In genomic region chr14:104393898-104394605, GRCh38 we compare ENCODE assay signal across 8 cellular contexts.
A peak's percentile ranks its signal among the peaks of the same experiment; 100 is the strongest.
DNase-seq lines count a peak whose midpoint lies in the region; ATAC-seq and TF ChIP-seq lines count a peak whose summit lies in the region.

No MANE protein-coding gene starts in this region.

- no peak for TF ChIP-seq CTCF in BE2C (IDR thresholded peaks at IDR 0.05; ENCODE audit: low read depth, low read length)
- TF ChIP-seq CTCF in SK-N-SH (IDR thresholded peaks at IDR 0.05) = no peak

- 40% methylated on average over 11 of the region's 15 CpGs for WGBS in SK-N-SH (ENCODE audit: low lambda C conversion rate)
- WGBS in neuronal stem cell (ENCODE audit: extremely low coverage in 2 of 2, insufficient read length in 2 of 2, insufficient replicate concordance in 1 of 2), 2 donors = no CpG with 5 or more reads among the region's 15 CpGs

- H3K27ac ChIP-seq in SK-N-SH (ENCODE audit: low read depth in 2 of 2, low read length in 1 of 2) (no peak overlapping the region; a peak in 1 of 4 replicates), neuronal stem cell (replicated peaks; ENCODE audit: low read length) (no peak overlapping the region)

- intact Hi-C loops in activated naive CD4-positive, alpha-beta T cell treated with anti-CD3 and anti-CD28 coated beads for 36 hours (cut with micrococcal nuclease) = no loop called here

- peak overlapping the region; percentile 93 for H2AK5ac ChIP-seq in neuronal stem cell (ENCODE audit: low read depth, low read length)

- H2BK12ac ChIP-seq in neuronal stem cell (ENCODE audit: low read length) = no peak overlapping the region

- no peak overlapping the region for H4K91ac ChIP-seq in neuronal stem cell (ENCODE audit: low read depth, low read length, poor library complexity)

- CTCF ChIA-PET in SK-N-SH (lab: Yijun Ruan, JAX) = interaction anchor here (1.0 to 2.3 kb wide), 3 partner anchors 10 to 256 kb away, joined by 5 to 8 read pairs (median 5); no protein-coding TSS in a partner anchor
- CTCF ChIA-PET in activated naive CD4-positive, alpha-beta T cell treated with anti-CD3 and anti-CD28 coated beads for 36 hours (lab: Charles Lee) = interaction anchor here (1.3 kb wide), 1 partner anchor 10 kb away, joined by 4 read pairs; no protein-coding TSS in a partner anchor

- H3K36me3 ChIP-seq in BE2C (no peaks in the 10 kb centered on the region), SK-N-SH (replicated peaks in 1 of 2; ENCODE audit: control insufficient read depth in 1 of 2, insufficient read depth in 2 of 2, low read length in 1 of 2) (no peaks in the 10 kb centered on the region), neuronal stem cell (replicated peaks in 1 of 2; ENCODE audit: control insufficient read depth in 2 of 2, insufficient read depth in 2 of 2, low read length in 2 of 2) (no peaks in the 10 kb centered on the region)

- no peaks in the 10 kb centered on the region for H3K79me2 ChIP-seq in SK-N-SH (ENCODE audit: insufficient read depth)

- ATAC-seq in GM21423 (IDR thresholded peaks at IDR 0.05; ENCODE audit: unreplicated experiment) = no peak
- no peak for ATAC-seq in HG03521 (IDR thresholded peaks at IDR 0.05; ENCODE audit: unreplicated experiment)
- ATAC-seq in HG03135 (IDR thresholded peaks at IDR 0.05; ENCODE audit: unreplicated experiment) = no peak

- peak overlapping the region; percentile 12 for H3K4me3 Mint-ChIP-seq in activated naive CD4-positive, alpha-beta T cell treated with anti-CD3 and anti-CD28 coated beads for 36 hours

- peaks cover 69% of the 10 kb centered on the region for H3K4me1 Mint-ChIP-seq in activated naive CD4-positive, alpha-beta T cell treated with anti-CD3 and anti-CD28 coated beads for 36 hours (ENCODE audit: low read depth)

- H3K9ac ChIP-seq in SK-N-SH (no peak overlapping the region), neuronal stem cell (ENCODE audit: low read depth, low read length, poor library complexity) (peak overlapping the region; percentile 38)

- DNase-seq in BE2C (peak; percentile 87), SK-N-SH (peak; percentile 80), neuronal stem cell (ENCODE audit: low spot score) (no peak), NCI-H82 (lab: John Stamatoyannopoulos, UW) (no peak)
- peak; percentile 83 for DNase-seq in activated naive CD4-positive, alpha-beta T cell treated with anti-CD3 and anti-CD28 coated beads for 36 hours

- H3K4ac ChIP-seq in neuronal stem cell (ENCODE audit: low read length) = no peak overlapping the region

- no peak overlapping the region for H2AFZ ChIP-seq in SK-N-SH (ENCODE audit: low read depth)
- no peak overlapping the region for H2AFZ ChIP-seq in neuronal stem cell (ENCODE audit: low read length)

- no peaks in the 10 kb centered on the region for H4K20me1 ChIP-seq in SK-N-SH (ENCODE audit: insufficient read depth)

- H2BK5ac ChIP-seq in neuronal stem cell (ENCODE audit: low read length) = peak overlapping the region; percentile 47

- peak overlapping the region; percentile 36 for H3K27ac Mint-ChIP-seq in activated naive CD4-positive, alpha-beta T cell treated with anti-CD3 and anti-CD28 coated beads for 36 hours

- peak overlapping the region; percentile 49 for H2BK15ac ChIP-seq in neuronal stem cell (ENCODE audit: low read length)

- H3K18ac ChIP-seq in neuronal stem cell (ENCODE audit: low read length) = peak overlapping the region; percentile 70

- no peaks in the 10 kb centered on the region for H3K27me3 ChIP-seq in BE2C
- H3K27me3 ChIP-seq in SK-N-SH (ENCODE audit: insufficient read depth) = no peaks in the 10 kb centered on the region
- peaks cover 0 to 44% (median 0%) of the 10 kb centered on the region in 3 experiments for H3K27me3 ChIP-seq in neuronal stem cell (ENCODE audit: control insufficient read depth in 3 of 3, insufficient read depth in 3 of 3, low read depth in 1 of 3, low read length in 3 of 3)

- no peak for TF ChIP-seq RAD21 in SK-N-SH (IDR thresholded peaks at IDR 0.05; ENCODE audit: low read length)

- H3K36me3 Mint-ChIP-seq in activated naive CD4-positive, alpha-beta T cell treated with anti-CD3 and anti-CD28 coated beads for 36 hours (ENCODE audit: low read depth) = peaks cover 3% of the 10 kb centered on the region

- H3K4me2 ChIP-seq in SK-N-SH (no peak overlapping the region), neuronal stem cell (ENCODE audit: insufficient read depth, low read length, poor library complexity, severe bottlenecking) (no peak overlapping the region)

- H3K4me1 ChIP-seq in BE2C (peaks cover 15% of the 10 kb centered on the region), SK-N-SH (ENCODE audit: control insufficient read depth in 1 of 2, insufficient read depth in 2 of 2, low read depth in 1 of 2, low read length in 1 of 2) (peaks cover 0 to 15% of the 10 kb centered on the region in 2 experiments; a peak in 1 of 4 replicates), neuronal stem cell (ENCODE audit: control insufficient read depth in 2 of 2, insufficient read depth in 1 of 2, low read depth in 1 of 2, low read length in 2 of 2) (no peaks in the 10 kb centered on the region)

- H3K4me3 ChIP-seq in BE2C (ENCODE audit: low read depth, low read length) (no peak overlapping the region), SK-N-SH (ENCODE audit: low read depth in 2 of 2, low read length in 1 of 2) (no peak overlapping the region), neuronal stem cell (ENCODE audit: low read length in 2 of 2) (no peak overlapping the region)

- H3K9me2 ChIP-seq in SK-N-SH = no peaks in the 10 kb centered on the region

- H3K79me1 ChIP-seq in neuronal stem cell (ENCODE audit: low read depth, low read length) = no peaks in the 10 kb centered on the region

- H3K27me3 Mint-ChIP-seq in activated naive CD4-positive, alpha-beta T cell treated with anti-CD3 and anti-CD28 coated beads for 36 hours (ENCODE audit: low read depth) = no peaks in the 10 kb centered on the region

- H2BK120ac ChIP-seq in neuronal stem cell (ENCODE audit: low read depth, low read length) = peak overlapping the region; percentile 44

- peaks cover 11% of the 10 kb centered on the region for H3K9me3 Mint-ChIP-seq in activated naive CD4-positive, alpha-beta T cell treated with anti-CD3 and anti-CD28 coated beads for 36 hours

- peak overlapping the region; percentile 75 for H3K23ac ChIP-seq in neuronal stem cell (ENCODE audit: low read depth, low read length, poor library complexity)

- TF ChIP-seq EP300 in SK-N-SH (IDR thresholded peaks at IDR 0.05; ENCODE audit: borderline replicate concordance in 1 of 2, low read depth in 1 of 2, low read length in 1 of 2) = peak in 1 of 2 experiments; percentile 31; a peak in 1 of 4 replicates

- H4K8ac ChIP-seq in neuronal stem cell (ENCODE audit: low read depth, low read length) = no peak overlapping the region

- H3K9me3 ChIP-seq in BE2C (no peaks in the 10 kb centered on the region), SK-N-SH (peaks cover 6% of the 10 kb centered on the region; the same call in 1 of the 2 replicates), neuronal stem cell (replicated peaks in 1 of 2; ENCODE audit: control insufficient read depth in 2 of 2, insufficient read depth in 1 of 2, low read depth in 1 of 2, low read length in 2 of 2) (peaks cover 0 to 4% of the 10 kb centered on the region in 2 donors)

- peak overlapping the region; percentile 94 for H3K14ac ChIP-seq in neuronal stem cell (ENCODE audit: low read length)

- H3F3A ChIP-seq in SK-N-SH (replicated peaks; ENCODE audit: insufficient read depth) = no peaks in the 10 kb centered on the region

- POLR2A ChIA-PET in SK-N-SH (lab: Yijun Ruan, JAX) = no interaction called here

TF ChIP-seq in SK-N-SH, 30 proteins besides CTCF, POLR2A, EP300 and RAD21:
- TF ChIP-seq FOXJ3 (CRISPR knock-in tag; IDR thresholded peaks at IDR 0.05) (peak; percentile 38; the same call in 1 of the 2 replicates), IRF3 (IDR thresholded peaks at IDR 0.05; ENCODE audit: low read depth, low read length) (no peak)

Comparison
In these comparisons a context has a peak if more than half of its experiments do, and no peak if none do; other contexts are left out.
1. DNase-seq: peak in BE2C (single experiment), SK-N-SH (single experiment) and activated naive CD4-positive, alpha-beta T cell treated with anti-CD3 and anti-CD28 coated beads for 36 hours (single experiment); none in neuronal stem cell (single experiment) and NCI-H82 (single experiment).